2 cellular contexts compared by ENCODE assay signal in genomic region chr17:81126281-81127132, GRCh38.
TF ChIP-seq lines count a peak whose summit lies in the region.

No MANE protein-coding gene starts in this region.

TF ChIP-seq in Ishikawa, 13 proteins besides CTCF, POLR2A, EP300 and RAD21:
- 0 out of 2 replicates have a peak, but pooled peaks have one; percentile 21 for TF ChIP-seq ZBTB7A (IDR thresholded peaks at IDR 0.05; ENCODE audit: low read depth)
- TF ChIP-seq NFIC (IDR thresholded peaks at IDR 0.05) = no peak

TF ChIP-seq in H1, 55 proteins besides CTCF, POLR2A, EP300 and RAD21:
- TF ChIP-seq POLR2AphosphoS5 (IDR thresholded peaks at IDR 0.05; ENCODE audit: low read depth, low read length) (no peak), KDM4A (IDR thresholded peaks at IDR 0.05; ENCODE audit: low read depth, low read length, severe bottlenecking) (no peak), MAFK (IDR thresholded peaks at IDR 0.05; ENCODE audit: low read depth, low read length) (no peak), USF2 (IDR thresholded peaks at IDR 0.05; ENCODE audit: low read length) (no peak), BRCA1 (IDR thresholded peaks at IDR 0.05; ENCODE audit: low read depth, low read length) (no peak), MAX (IDR thresholded peaks at IDR 0.05) (no peak), GABPA (IDR thresholded peaks at IDR 0.05; ENCODE audit: borderline replicate concordance, insufficient read depth, low read length) (no peak), ATF2 (IDR thresholded peaks at IDR 0.05; ENCODE audit: low read length) (no peak), PHF8 (conservative IDR thresholded peaks at IDR 0.05; ENCODE audit: low read depth, low read length) (no peak), SAP30 (IDR thresholded peaks at IDR 0.05; ENCODE audit: insufficient read depth, insufficient replicate concordance, low read length) (no peak), TAF1 (IDR thresholded peaks at IDR 0.05; ENCODE audit: low read depth, low read length) (no peak), SP1 (IDR thresholded peaks at IDR 0.05; ENCODE audit: low read depth, low read length) (no peak), FOSL1 (IDR thresholded peaks at IDR 0.05; ENCODE audit: insufficient read depth, low read depth, low read length) (no peak), RNF2 (IDR thresholded peaks at IDR 0.05; ENCODE audit: borderline replicate concordance, low read depth, low read length, missing control alignments, poor library complexity, severe bottlenecking) (no peak), JUND (IDR thresholded peaks at IDR 0.05; ENCODE audit: low read length) (no peak), NRF1 (IDR thresholded peaks at IDR 0.05; ENCODE audit: low read depth, low read length) (no peak), CEBPB (IDR thresholded peaks at IDR 0.05; ENCODE audit: low read depth, low read length) (no peak)
